6 cellular contexts compared by ENCODE assay signal in the genomic region with DNA sequence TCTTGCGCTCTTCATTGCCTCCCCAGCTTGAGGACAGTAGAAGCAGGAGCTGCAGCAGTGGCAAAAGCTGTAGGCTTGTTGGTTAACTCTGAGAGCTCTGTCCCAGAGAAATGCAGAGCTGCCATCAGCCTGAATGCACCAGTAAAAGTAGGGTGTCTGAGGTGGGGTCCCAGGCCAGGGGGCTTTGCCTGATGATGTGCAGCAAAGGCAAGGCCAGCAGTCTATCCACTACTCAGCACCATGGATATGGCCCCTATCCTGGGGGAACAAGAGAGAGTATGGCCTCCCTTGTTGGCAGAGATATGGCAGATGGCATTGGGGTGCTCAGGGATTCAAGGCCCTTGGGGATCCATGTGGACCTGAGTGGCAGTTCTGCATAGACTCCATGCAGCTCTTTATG.
"Had no signal": no experiment of that assay in that cellular context is flagged by ENCODE, and none has a peak within 500 bp of the region (broad histone marks: within the 10 kb centered on the region; RNA-seq: fewer than 3 reads in every experiment).

No MANE protein-coding gene starts in this region.

- H3K4me3 ChIP-seq: K562 had no signal

- H3K27ac ChIP-seq: HL-60 had no signal

- DNase-seq: IMR-90, KBM-7 had no signal

- H3K36me3 Mint-ChIP-seq: IgD-negative memory B cell had no signal

- ATAC-seq: HepG2, K562 had no signal

- H3K4me1 Mint-ChIP-seq: IgD-negative memory B cell had no signal

- H3K27me3 Mint-ChIP-seq: IgD-negative memory B cell had no signal

- H3K4me3 Mint-ChIP-seq: IgD-negative memory B cell had no signal

- H3K27ac Mint-ChIP-seq: IgD-negative memory B cell had no signal
